ENCODE assay signal across 15 cellular contexts in the genomic region with DNA sequence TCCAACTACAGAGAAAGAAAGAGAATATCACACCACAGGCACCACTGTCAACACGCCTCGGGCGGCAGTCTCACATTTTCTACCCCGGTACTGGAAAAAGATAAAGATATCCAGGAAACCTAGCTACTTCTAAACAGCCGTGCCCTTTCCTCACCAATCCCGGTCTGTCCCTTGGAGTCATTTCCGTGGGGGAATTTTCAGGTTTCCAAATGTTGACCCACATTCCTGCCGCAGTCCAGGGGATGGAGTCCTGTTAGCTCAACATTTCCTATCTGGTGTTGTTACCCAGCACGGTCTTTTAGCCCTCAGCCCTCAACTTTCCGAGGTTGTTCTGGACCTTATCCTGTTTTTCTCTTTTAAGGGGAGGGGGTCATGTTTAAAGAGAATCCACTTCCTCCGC. TPM values are rescaled to one million over a fixed set of nuclear protein-coding genes. Genes with fewer than 3 reads are reported as not detected.
DNase-seq lines count a peak whose midpoint lies in the region; TF ChIP-seq lines count a peak whose summit lies in the region.
"Had no signal": no experiment of that assay in that cellular context is flagged by ENCODE, and none has a peak within 500 bp of the region (broad histone marks: within the 10 kb centered on the region; RNA-seq: fewer than 3 reads in every experiment).

No MANE protein-coding gene starts in this region.

- H3K36me3 ChIP-seq in sigmoid colon, result peaks cover 0 to 17% (median 9%) of the 10 kb centered on the region in 4 donors
- peaks cover 5% of the 10 kb centered on the region for H3K36me3 ChIP-seq in H7 (replicated peaks; ENCODE audit: control insufficient read depth, insufficient read depth, low read length)

- peak overlapping the region; percentile 91 to 99 (median 96) for H3K27ac ChIP-seq in sigmoid colon

- peak in 1 of 4 donors; percentile 28 for TF ChIP-seq EP300 in sigmoid colon (IDR thresholded peaks at IDR 0.05)

- no peak for TF ChIP-seq POLR2A in sigmoid colon (IDR thresholded peaks at IDR 0.05)

- no peaks in the 10 kb centered on the region for H3K27me3 ChIP-seq in sigmoid colon
- H3K27me3 ChIP-seq in H7 (ENCODE audit: control insufficient read depth, insufficient read depth, low read length), result no peaks in the 10 kb centered on the region

- 84 to 89% methylated on average over 11 of the region's 11 CpGs for WGBS in sigmoid colon, 2 donors

- peaks cover 0 to 84% (median 63%) of the 10 kb centered on the region in 4 donors for H3K4me1 ChIP-seq in sigmoid colon

- H3K4me3 ChIP-seq in AG09309 (ENCODE audit: control insufficient read depth, low read depth, low read length) (peak overlapping the region; percentile 18), WI38 (ENCODE audit: low read depth, low read length) (peak overlapping the region; percentile 43), sigmoid colon (no peak overlapping the region), H7 (ENCODE audit: insufficient read depth, low read depth, low read length) (no peak overlapping the region)

- DNase-seq in AG09309 (ENCODE audit: low read depth) (no peak), fibroblast of peridontal ligament (ENCODE audit: extremely low read depth) (peak; percentile 28), sigmoid colon (no peak), GM10266 (ENCODE audit: extremely low spot score) (no peak), H7 (no peak), SIG-M5 (lab: John Stamatoyannopoulos, UW) (no peak)
- no peak for DNase-seq in activated CD4-positive, CD25-positive, alpha-beta regulatory T cell treated with anti-CD3 and anti-CD28 coated beads, Interleukin-2, amount 50 U/mL, for 72 hours
- DNase-seq: naive B cell, NCI-H524 treated with DMSO at 0.1 percent for 48 hours, T-cell had no signal

- intact Hi-C loops in sigmoid colon (cut with DNase I), result loop anchor here (10.0 kb wide), 1 partner anchor 242 kb away; a partner anchor contains a TSS

- TF ChIP-seq CTCF in AG09309 (IDR thresholded peaks at IDR 0.05; ENCODE audit: control insufficient read depth, insufficient read depth, low read depth, low read length, missing control alignments) (no peak), WI38 (IDR thresholded peaks at IDR 0.05; ENCODE audit: low read depth, low read length) (no peak), sigmoid colon (IDR thresholded peaks at IDR 0.05) (no peak), GM10266 (IDR thresholded peaks at IDR 0.05; ENCODE audit: control insufficient read depth, insufficient read depth, low read depth, missing control alignments) (no peak)

- H3K9me3 ChIP-seq in sigmoid colon, result no peaks in the 10 kb centered on the region

RNA-seq across cellular contexts. Expression of a gene that starts 4.7 kb away (rescaled TPM):
- total RNA-seq in sigmoid colon, result 10 to 100 TPM in 3 of 4 donors, 1 to 10 TPM in 1; 9.9 to 19.7 (median 12.6) TPM
- 10 to 100 TPM in 1 of 3 donors, 1 to 10 TPM in 2; 3.6 to 10.1 (median 5.1) TPM for polyA plus RNA-seq in sigmoid colon
- total RNA-seq in H7 (2014; rRNA removed; shearing (Covaris generic)), result 6.1 and 8.7 TPM in 2 replicates

RNA-seq across cellular contexts. Expression of a gene that starts 27.2 kb away (rescaled TPM):
- not detected for total RNA-seq in sigmoid colon
- polyA plus RNA-seq in sigmoid colon, result 1 to 10 TPM; 1.0 to 9.0 (median 4.2) TPM
- total RNA-seq in H7 (2014; rRNA removed; shearing (Covaris generic)), result not detected in 2 replicates
- total RNA-seq: activated CD8-positive, alpha-beta memory T cell treated with anti-CD3 and anti-CD28 coated beads for 36 hours; MCF 10A; subcutaneous adipose tissue; T-cell had no signal
- polyA plus RNA-seq: BJ had no signal

Comparison
In these comparisons a context has a peak if more than half of its experiments do, and no peak if none do; other contexts are left out.
1. H3K4me3 ChIP-seq: peak in AG09309 (single experiment) and WI38 (single experiment); none in sigmoid colon (0 of 4) and H7 (single experiment).